ENCODE assay signal across 8 cellular contexts in genomic region chr10:122342293-122343134, GRCh38. TPM values are rescaled to one million over a fixed set of nuclear protein-coding genes. Genes with fewer than 3 reads are reported as not detected.
A peak's percentile ranks its signal among the peaks of the same experiment; 100 is the strongest.
DNase-seq lines count a peak whose midpoint lies in the region; ATAC-seq and TF ChIP-seq lines count a peak whose summit lies in the region.

No MANE protein-coding gene starts in this region.

- H3K36me3 ChIP-seq in OCI-LY1 (ENCODE audit: insufficient read depth, low read length): no peaks in the 10 kb centered on the region
- H3K36me3 ChIP-seq in tibial nerve: no peaks in the 10 kb centered on the region

- no peaks in the 10 kb centered on the region for H3K9me2 ChIP-seq in OCI-LY1 (ENCODE audit: low read depth, low read length)

- ATAC-seq in HG02938 (IDR thresholded peaks at IDR 0.05; ENCODE audit: unreplicated experiment): no peak

- no peak for TF ChIP-seq POLR2A in tibial nerve (IDR thresholded peaks at IDR 0.05)

- TF ChIP-seq CTCF in OCI-LY1 (IDR thresholded peaks at IDR 0.05; ENCODE audit: low read length) (peak; percentile 65), fibroblast of the aortic adventitia (IDR thresholded peaks at IDR 0.05; ENCODE audit: insufficient read depth, low read length) (peak; percentile 81), tibial nerve (IDR thresholded peaks at IDR 0.05) (peak; percentile 67 to 85 (median 74))

- H3F3A ChIP-seq in OCI-LY1 (ENCODE audit: insufficient read depth, low read length): no peaks in the 10 kb centered on the region

- H3K4me1 ChIP-seq in OCI-LY1 (ENCODE audit: insufficient read depth, low read length, severe bottlenecking) (no peaks in the 10 kb centered on the region), tibial nerve (peaks cover 0 to 21% (median 4%) of the 10 kb centered on the region in 4 donors)

- H2AFZ ChIP-seq in OCI-LY1 (ENCODE audit: low read length): no peak overlapping the region

- H3K27ac ChIP-seq in OCI-LY1 (ENCODE audit: low read depth, low read length, poor library complexity, severe bottlenecking) (no peak overlapping the region), tibial nerve (no peak overlapping the region)

- H3K27me3 ChIP-seq in OCI-LY1 (ENCODE audit: insufficient read depth, low read length) (no peaks in the 10 kb centered on the region), tibial nerve (no peaks in the 10 kb centered on the region)

- peak; percentile 46 for DNase-seq in NCI-H82 (lab: John Stamatoyannopoulos, UW)
- DNase-seq in NCI-H82 treated with DMSO at 0.1 percent for 48 hours (lab: John Stamatoyannopoulos, UW; ENCODE audit: unreplicated experiment): no peak
- DNase-seq in activated T-helper 1 cell treated with Interleukin-2 at 50 U/mL for 16 hours (ENCODE audit: low read depth): peak; percentile 30
- peak; percentile 72 for DNase-seq in fibroblast of the aortic adventitia (ENCODE audit: low read depth)
- peak; percentile 31 for DNase-seq in occipital lobe (lab: John Stamatoyannopoulos, UW)
- DNase-seq in tibial nerve (ENCODE audit: low spot score in 2 of 2): peak in 1 of 2 donors; percentile 46

- H3K4me3 ChIP-seq in OCI-LY1 (ENCODE audit: low read depth, low read length, poor library complexity, severe bottlenecking) (no peak overlapping the region), fibroblast of the aortic adventitia (ENCODE audit: low read depth, low read length) (no peak overlapping the region), tibial nerve (no peak overlapping the region)

- WGBS in tibial nerve, 2 donors: 52 to 64% methylated on average over 8 of the region's 8 CpGs

- no peaks in the 10 kb centered on the region for H3K9me3 ChIP-seq in OCI-LY1 (ENCODE audit: low read length)
- peaks cover 0 to 13% (median 0%) of the 10 kb centered on the region in 4 donors for H3K9me3 ChIP-seq in tibial nerve

- H3K9ac ChIP-seq in OCI-LY1 (ENCODE audit: low read length): no peak overlapping the region

- no peaks in the 10 kb centered on the region for H3K79me2 ChIP-seq in OCI-LY1 (ENCODE audit: insufficient read depth, low read length)

- no peak overlapping the region for H3K4me2 ChIP-seq in OCI-LY1 (ENCODE audit: low read length)

- no peak for TF ChIP-seq EP300 in tibial nerve (IDR thresholded peaks at IDR 0.05)

- H4K20me1 ChIP-seq in OCI-LY1 (ENCODE audit: insufficient read depth, low read length): no peaks in the 10 kb centered on the region

RNA-seq across cellular contexts. Expression of gene PLEKHA1, which starts 32.0 kb away (rescaled TPM):
- 16.5 and 29.8 TPM in 2 replicates for total RNA-seq in fibroblast of the aortic adventitia (ENCODE audit: low replicate concordance)
- 40.6 TPM for total RNA-seq in occipital lobe
- 10 to 100 TPM; 19.2 to 52.2 (median 35.0) TPM for total RNA-seq in tibial nerve
